In the genomic region with DNA sequence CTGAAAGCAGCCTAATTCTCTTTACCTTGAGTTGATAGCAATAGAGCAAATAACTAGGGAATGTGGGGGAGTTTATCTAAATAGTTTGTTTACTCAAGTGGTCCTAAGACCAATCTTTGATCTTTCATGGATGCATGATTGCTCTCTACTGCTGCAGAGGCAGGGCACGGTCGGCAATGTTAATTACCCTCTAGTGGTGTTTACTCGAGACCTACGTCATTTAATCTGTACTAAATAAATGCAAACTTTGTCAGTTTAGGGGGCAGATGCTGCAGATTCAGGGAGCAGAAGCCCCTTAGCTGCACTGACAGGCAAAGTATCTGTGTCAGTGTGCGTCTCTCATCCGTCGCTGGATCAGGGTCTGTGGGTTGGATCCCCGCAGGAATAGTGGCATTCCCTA, we compare ENCODE assay signal across 1 cellular context.
A peak's percentile ranks its signal among the peaks of the same experiment; 100 is the strongest.
TF ChIP-seq lines count a peak whose summit lies in the region.

No MANE protein-coding gene starts in this region.

TF ChIP-seq in HepG2, 621 proteins besides CTCF, POLR2A, EP300 and RAD21 (continued from another document):
- TF ChIP-seq, protein P1, sequence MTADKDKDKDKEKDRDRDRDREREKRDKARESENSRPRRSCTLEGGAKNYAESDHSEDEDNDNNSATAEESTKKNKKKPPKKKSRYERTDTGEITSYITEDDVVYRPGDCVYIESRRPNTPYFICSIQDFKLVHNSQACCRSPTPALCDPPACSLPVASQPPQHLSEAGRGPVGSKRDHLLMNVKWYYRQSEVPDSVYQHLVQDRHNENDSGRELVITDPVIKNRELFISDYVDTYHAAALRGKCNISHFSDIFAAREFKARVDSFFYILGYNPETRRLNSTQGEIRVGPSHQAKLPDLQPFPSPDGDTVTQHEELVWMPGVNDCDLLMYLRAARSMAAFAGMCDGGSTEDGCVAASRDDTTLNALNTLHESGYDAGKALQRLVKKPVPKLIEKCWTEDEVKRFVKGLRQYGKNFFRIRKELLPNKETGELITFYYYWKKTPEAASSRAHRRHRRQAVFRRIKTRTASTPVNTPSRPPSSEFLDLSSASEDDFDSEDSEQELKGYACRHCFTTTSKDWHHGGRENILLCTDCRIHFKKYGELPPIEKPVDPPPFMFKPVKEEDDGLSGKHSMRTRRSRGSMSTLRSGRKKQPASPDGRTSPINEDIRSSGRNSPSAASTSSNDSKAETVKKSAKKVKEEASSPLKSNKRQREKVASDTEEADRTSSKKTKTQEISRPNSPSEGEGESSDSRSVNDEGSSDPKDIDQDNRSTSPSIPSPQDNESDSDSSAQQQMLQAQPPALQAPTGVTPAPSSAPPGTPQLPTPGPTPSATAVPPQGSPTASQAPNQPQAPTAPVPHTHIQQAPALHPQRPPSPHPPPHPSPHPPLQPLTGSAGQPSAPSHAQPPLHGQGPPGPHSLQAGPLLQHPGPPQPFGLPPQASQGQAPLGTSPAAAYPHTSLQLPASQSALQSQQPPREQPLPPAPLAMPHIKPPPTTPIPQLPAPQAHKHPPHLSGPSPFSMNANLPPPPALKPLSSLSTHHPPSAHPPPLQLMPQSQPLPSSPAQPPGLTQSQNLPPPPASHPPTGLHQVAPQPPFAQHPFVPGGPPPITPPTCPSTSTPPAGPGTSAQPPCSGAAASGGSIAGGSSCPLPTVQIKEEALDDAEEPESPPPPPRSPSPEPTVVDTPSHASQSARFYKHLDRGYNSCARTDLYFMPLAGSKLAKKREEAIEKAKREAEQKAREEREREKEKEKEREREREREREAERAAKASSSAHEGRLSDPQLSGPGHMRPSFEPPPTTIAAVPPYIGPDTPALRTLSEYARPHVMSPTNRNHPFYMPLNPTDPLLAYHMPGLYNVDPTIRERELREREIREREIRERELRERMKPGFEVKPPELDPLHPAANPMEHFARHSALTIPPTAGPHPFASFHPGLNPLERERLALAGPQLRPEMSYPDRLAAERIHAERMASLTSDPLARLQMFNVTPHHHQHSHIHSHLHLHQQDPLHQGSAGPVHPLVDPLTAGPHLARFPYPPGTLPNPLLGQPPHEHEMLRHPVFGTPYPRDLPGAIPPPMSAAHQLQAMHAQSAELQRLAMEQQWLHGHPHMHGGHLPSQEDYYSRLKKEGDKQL (CRISPR knock-in tag; IDR thresholded peaks at IDR 0.05; ENCODE audit: low read depth) = peak; percentile 47; the same call in 1 of the 2 replicates
- TF ChIP-seq ZFP82 (CRISPR knock-in tag; IDR thresholded peaks at IDR 0.05; ENCODE audit: borderline replicate concordance) (no peak), TOPORS (CRISPR knock-in tag; IDR thresholded peaks at IDR 0.05) (peak; percentile 94), HHEX (CRISPR knock-in tag; IDR thresholded peaks at IDR 0.05) (peak; percentile 56; the same call in 1 of the 2 replicates), RCOR2 (CRISPR knock-in tag; IDR thresholded peaks at IDR 0.05) (peak; percentile 52; the same call in 1 of the 2 replicates), SOX13 (IDR thresholded peaks at IDR 0.05) (no peak), SOX13 (CRISPR knock-in tag; conservative IDR thresholded peaks at IDR 0.05 in 1 of 2, IDR thresholded peaks at IDR 0.05 in 1 of 2) (peak in 1 of 2 experiments; percentile 54; a peak in 1 of 4 replicates), SALL1 (CRISPR knock-in tag; IDR thresholded peaks at IDR 0.05) (peak; percentile 35; the same call in 1 of the 2 replicates), HMG20A (CRISPR knock-in tag; IDR thresholded peaks at IDR 0.05; ENCODE audit: borderline replicate concordance) (peak; percentile 20; the same call in 1 of the 2 replicates), ZNF331 (CRISPR knock-in tag; IDR thresholded peaks at IDR 0.05) (peak; percentile 75), NR2F2 (IDR thresholded peaks at IDR 0.05; ENCODE audit: borderline replicate concordance, low read depth) (peak; percentile 45; the same call in 1 of the 2 replicates), GATAD2A (CRISPR knock-in tag; IDR thresholded peaks at IDR 0.05) (peak; percentile 23; the same call in 1 of the 2 replicates), ZSCAN22 (CRISPR knock-in tag; IDR thresholded peaks at IDR 0.05) (no peak), KDM4B (CRISPR knock-in tag; IDR thresholded peaks at IDR 0.05) (no peak), ZNF562 (CRISPR knock-in tag; IDR thresholded peaks at IDR 0.05; ENCODE audit: borderline replicate concordance) (0 out of 2 replicates have a peak, but pooled peaks have one; percentile 15), FOXA1 (IDR thresholded peaks at IDR 0.05) (0 out of 2 replicates have a peak, but pooled peaks have one; percentile 25), FOXA1 (CRISPR knock-in tag; IDR thresholded peaks at IDR 0.05) (peak; percentile 87), BCL6 (CRISPR knock-in tag; IDR thresholded peaks at IDR 0.05) (peak; percentile 69), ZBTB7B (CRISPR knock-in tag; IDR thresholded peaks at IDR 0.05) (peak; percentile 63; the same call in 1 of the 2 replicates), NFRKB (IDR thresholded peaks at IDR 0.05) (no peak), KLF15 (CRISPR knock-in tag; IDR thresholded peaks at IDR 0.05; ENCODE audit: borderline replicate concordance) (no peak), YEATS4 (CRISPR knock-in tag; IDR thresholded peaks at IDR 0.05; ENCODE audit: borderline replicate concordance) (no peak), SAP130 (CRISPR knock-in tag; IDR thresholded peaks at IDR 0.05; ENCODE audit: low read depth) (peak; percentile 35; the same call in 1 of the 2 replicates)
- TF ChIP-seq, protein P2, sequence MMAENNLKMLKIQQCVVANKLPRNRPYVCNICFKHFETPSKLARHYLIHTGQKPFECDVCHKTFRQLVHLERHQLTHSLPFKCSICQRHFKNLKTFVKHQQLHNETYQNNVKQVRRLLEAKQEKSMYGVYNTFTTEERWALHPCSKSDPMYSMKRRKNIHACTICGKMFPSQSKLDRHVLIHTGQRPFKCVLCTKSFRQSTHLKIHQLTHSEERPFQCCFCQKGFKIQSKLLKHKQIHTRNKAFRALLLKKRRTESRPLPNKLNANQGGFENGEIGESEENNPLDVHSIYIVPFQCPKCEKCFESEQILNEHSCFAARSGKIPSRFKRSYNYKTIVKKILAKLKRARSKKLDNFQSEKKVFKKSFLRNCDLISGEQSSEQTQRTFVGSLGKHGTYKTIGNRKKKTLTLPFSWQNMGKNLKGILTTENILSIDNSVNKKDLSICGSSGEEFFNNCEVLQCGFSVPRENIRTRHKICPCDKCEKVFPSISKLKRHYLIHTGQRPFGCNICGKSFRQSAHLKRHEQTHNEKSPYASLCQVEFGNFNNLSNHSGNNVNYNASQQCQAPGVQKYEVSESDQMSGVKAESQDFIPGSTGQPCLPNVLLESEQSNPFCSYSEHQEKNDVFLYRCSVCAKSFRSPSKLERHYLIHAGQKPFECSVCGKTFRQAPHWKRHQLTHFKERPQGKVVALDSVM (CRISPR knock-in tag; IDR thresholded peaks at IDR 0.05) = no peak
- TF ChIP-seq, protein P3, sequence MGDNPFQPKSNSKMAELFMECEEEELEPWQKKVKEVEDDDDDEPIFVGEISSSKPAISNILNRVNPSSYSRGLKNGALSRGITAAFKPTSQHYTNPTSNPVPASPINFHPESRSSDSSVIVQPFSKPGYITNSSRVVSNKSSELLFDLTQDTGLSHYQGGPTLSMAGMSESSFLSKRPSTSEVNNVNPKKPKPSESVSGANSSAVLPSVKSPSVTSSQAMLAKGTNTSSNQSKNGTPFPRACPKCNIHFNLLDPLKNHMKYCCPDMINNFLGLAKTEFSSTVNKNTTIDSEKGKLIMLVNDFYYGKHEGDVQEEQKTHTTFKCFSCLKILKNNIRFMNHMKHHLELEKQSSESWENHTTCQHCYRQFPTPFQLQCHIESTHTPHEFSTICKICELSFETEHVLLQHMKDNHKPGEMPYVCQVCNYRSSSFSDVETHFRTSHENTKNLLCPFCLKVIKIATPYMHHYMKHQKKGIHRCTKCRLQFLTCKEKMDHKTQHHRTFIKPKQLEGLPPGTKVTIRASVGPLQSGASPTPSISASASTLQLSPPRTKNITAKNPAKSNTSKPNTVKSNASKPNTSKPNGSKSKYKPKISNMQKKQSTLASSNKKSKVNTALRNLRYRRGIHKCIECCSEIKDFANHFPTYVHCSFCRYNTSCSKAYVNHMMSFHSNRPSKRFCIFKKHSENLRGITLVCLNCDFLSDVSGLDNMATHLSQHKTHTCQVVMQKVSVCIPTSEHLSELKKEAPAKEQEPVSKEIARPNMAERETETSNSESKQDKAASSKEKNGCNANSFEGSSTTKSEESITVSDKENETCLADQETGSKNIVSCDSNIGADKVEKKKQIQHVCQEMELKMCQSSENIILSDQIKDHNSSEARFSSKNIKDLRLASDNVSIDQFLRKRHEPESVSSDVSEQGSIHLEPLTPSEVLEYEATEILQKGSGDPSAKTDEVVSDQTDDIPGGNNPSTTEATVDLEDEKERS (CRISPR knock-in tag; IDR thresholded peaks at IDR 0.05) = peak; percentile 99
